In the genomic region with DNA sequence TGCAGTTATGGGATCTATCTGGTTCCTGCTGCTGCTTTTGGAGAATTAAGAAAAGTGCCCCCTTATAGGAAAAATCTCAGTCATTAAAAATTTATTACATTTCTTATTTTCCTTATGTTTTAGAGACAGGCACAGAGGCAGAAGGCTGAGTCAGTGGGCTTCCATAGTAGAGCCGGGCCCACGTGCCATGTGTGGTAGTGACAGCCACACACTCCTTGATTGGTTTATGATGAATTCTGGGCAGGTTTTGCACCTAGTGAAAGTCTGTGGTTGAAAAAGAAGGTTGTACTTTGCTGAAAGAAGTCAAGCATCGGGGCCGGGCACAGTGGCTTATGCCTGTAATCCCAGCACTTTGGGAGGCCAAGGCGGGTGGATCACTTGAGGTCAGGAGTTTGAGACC, we compare ENCODE assay signal across 18 cellular contexts.
A peak's percentile ranks its signal among the peaks of the same experiment; 100 is the strongest.
DNase-seq lines count a peak whose midpoint lies in the region; ATAC-seq and TF ChIP-seq lines count a peak whose summit lies in the region.
"Had no signal": no experiment of that assay in that cellular context is flagged by ENCODE, and none has a peak within 500 bp of the region (broad histone marks: within the 10 kb centered on the region; RNA-seq: fewer than 3 reads in every experiment).

No MANE protein-coding gene starts in this region.

- DNase-seq in natural killer cell = no peak
- DNase-seq in natural killer cell treated with Interleukin-12 subunit alpha and Interleukin-12 subunit beta and Interleukin-15 and Interleukin-18, amount 100 ng/mL, for 72 hours (ENCODE audit: low spot score) = no peak
- no peak for DNase-seq in effector memory CD8-positive, alpha-beta T cell
- no peak for DNase-seq in neural crest cell (ENCODE audit: low read depth, low spot score)
- DNase-seq in activated gamma-delta T cell (lab: John Stamatoyannopoulos, UW) = no peak
- no peak for DNase-seq in NCI-H2227 treated with DMSO at 0.1 percent for 48 hours (lab: John Stamatoyannopoulos, UW)
- no peak for DNase-seq in central memory CD4-positive, alpha-beta T cell
- DNase-seq: AML-193; CD4-positive, alpha-beta memory T cell; CD8-positive, alpha-beta memory T cell; COR-L47; DMS 273 treated with DMSO at 0.1 percent for 48 hours; DND-41; EL; GDM1 had no signal

- H3K4me3 Mint-ChIP-seq in natural killer cell = no peak overlapping the region
- H3K4me3 Mint-ChIP-seq in natural killer cell treated with Interleukin-12 subunit alpha and Interleukin-12 subunit beta and Interleukin-15 and Interleukin-18, amount 100 ng/mL, for 72 hours = no peak overlapping the region
- no peak overlapping the region for H3K4me3 Mint-ChIP-seq in effector memory CD8-positive, alpha-beta T cell
- H3K4me3 Mint-ChIP-seq in neural crest cell = no peak overlapping the region
- H3K4me3 Mint-ChIP-seq: B cell; CD4-positive, alpha-beta memory T cell; CD8-positive, alpha-beta memory T cell had no signal

- no peak for TF ChIP-seq CTCF in natural killer cell (IDR thresholded peaks at IDR 0.05)
- TF ChIP-seq CTCF in neural crest cell (conservative IDR thresholded peaks at IDR 0.05) = no peak

- H3K9me3 Mint-ChIP-seq in natural killer cell (no peaks in the 10 kb centered on the region), neural crest cell (peaks cover 8% of the 10 kb centered on the region)
- H3K9me3 Mint-ChIP-seq in natural killer cell treated with Interleukin-12 subunit alpha and Interleukin-12 subunit beta and Interleukin-15 and Interleukin-18, amount 100 ng/mL, for 72 hours = no peaks in the 10 kb centered on the region
- no peaks in the 10 kb centered on the region for H3K9me3 Mint-ChIP-seq in effector memory CD8-positive, alpha-beta T cell
- H3K9me3 Mint-ChIP-seq: CD4-positive, alpha-beta memory T cell had no signal

- H3K27me3 Mint-ChIP-seq in natural killer cell (ENCODE audit: low read depth in 2 of 2) (no peaks in the 10 kb centered on the region), neural crest cell (ENCODE audit: low read depth) (no peaks in the 10 kb centered on the region)
- no peaks in the 10 kb centered on the region for H3K27me3 Mint-ChIP-seq in natural killer cell treated with Interleukin-12 subunit alpha and Interleukin-12 subunit beta and Interleukin-15 and Interleukin-18, amount 100 ng/mL, for 72 hours
- H3K27me3 Mint-ChIP-seq in effector memory CD8-positive, alpha-beta T cell = peaks cover 0 to 6% of the 10 kb centered on the region in 2 donors
- H3K27me3 Mint-ChIP-seq: B cell; CD4-positive, alpha-beta memory T cell had no signal

- H3K27ac Mint-ChIP-seq in natural killer cell (peak overlapping the region in 1 of 2 donors; percentile 47), neural crest cell (ENCODE audit: unreplicated experiment) (peak overlapping the region; percentile 12)
- no peak overlapping the region for H3K27ac Mint-ChIP-seq in natural killer cell treated with Interleukin-12 subunit alpha and Interleukin-12 subunit beta and Interleukin-15 and Interleukin-18, amount 100 ng/mL, for 72 hours
- peak overlapping the region in 1 of 2 donors; percentile 79 for H3K27ac Mint-ChIP-seq in effector memory CD8-positive, alpha-beta T cell
- H3K27ac Mint-ChIP-seq: B cell; CD4-positive, alpha-beta memory T cell had no signal

- peak in 2 of 3 donors; percentile 69 to 72 for ATAC-seq in natural killer cell
- ATAC-seq in natural killer cell treated with Interleukin-12 subunit alpha and Interleukin-12 subunit beta and Interleukin-15 and Interleukin-18, amount 100 ng/mL, for 72 hours = no peak
- peak; percentile 31 for ATAC-seq in effector memory CD8-positive, alpha-beta T cell (replicated peaks)
- ATAC-seq: A549, GM12878 had no signal

- intact Hi-C loops in natural killer cell (cut with micrococcal nuclease) = no loop called here

- H3K36me3 Mint-ChIP-seq in natural killer cell = no peaks in the 10 kb centered on the region
- no peaks in the 10 kb centered on the region for H3K36me3 Mint-ChIP-seq in natural killer cell treated with Interleukin-12 subunit alpha and Interleukin-12 subunit beta and Interleukin-15 and Interleukin-18, amount 100 ng/mL, for 72 hours
- H3K36me3 Mint-ChIP-seq in effector memory CD8-positive, alpha-beta T cell (ENCODE audit: insufficient read depth) = no peaks in the 10 kb centered on the region
- peaks cover 16% of the 10 kb centered on the region for H3K36me3 Mint-ChIP-seq in neural crest cell (ENCODE audit: low read depth)
- H3K36me3 Mint-ChIP-seq: CD4-positive, alpha-beta memory T cell; CD8-positive, alpha-beta memory T cell had no signal

- H3K4me1 Mint-ChIP-seq in natural killer cell = peaks cover 10 to 34% of the 10 kb centered on the region in 2 donors
- H3K4me1 Mint-ChIP-seq in natural killer cell treated with Interleukin-12 subunit alpha and Interleukin-12 subunit beta and Interleukin-15 and Interleukin-18, amount 100 ng/mL, for 72 hours (ENCODE audit: low read depth in 2 of 2) = peaks cover under 1 to 4% of the 10 kb centered on the region in 2 donors
- H3K4me1 Mint-ChIP-seq in effector memory CD8-positive, alpha-beta T cell (ENCODE audit: low read depth in 2 of 2) = peaks cover 0 to 4% of the 10 kb centered on the region in 2 donors
- peaks cover 34% of the 10 kb centered on the region for H3K4me1 Mint-ChIP-seq in neural crest cell
- H3K4me1 Mint-ChIP-seq: CD4-positive, alpha-beta memory T cell; CD8-positive, alpha-beta memory T cell had no signal

Comparison
In these comparisons a context has a peak if more than half of its experiments do, and no peak if none do; other contexts are left out.
1. ATAC-seq: peak in natural killer cell (2 of 3) and effector memory CD8-positive, alpha-beta T cell (single experiment); none in natural killer cell treated with Interleukin-12 subunit alpha and Interleukin-12 subunit beta and Interleukin-15 and Interleukin-18, amount 100 ng/mL, for 72 hours (0 of 2).